ENCODE assay signal across 10 cellular contexts in genomic region chr3:31908391-31909097, GRCh38.
DNase-seq lines count a peak whose midpoint lies in the region; ATAC-seq and TF ChIP-seq lines count a peak whose summit lies in the region.
"Had no signal": no experiment of that assay in that cellular context is flagged by ENCODE, and none has a peak within 500 bp of the region (broad histone marks: within the 10 kb centered on the region; RNA-seq: fewer than 3 reads in every experiment).

No MANE protein-coding gene starts in this region.

- peak; percentile 58 for ATAC-seq in GM19324 (IDR thresholded peaks at IDR 0.05; ENCODE audit: low FRiP score, unreplicated experiment)
- ATAC-seq in HG03432 (IDR thresholded peaks at IDR 0.05; ENCODE audit: unreplicated experiment): peak; percentile 68
- no peak for ATAC-seq in HG03280 (IDR thresholded peaks at IDR 0.05; ENCODE audit: unreplicated experiment)

- DNase-seq in astrocyte of the spinal cord (ENCODE audit: low read depth, low spot score) (peak; percentile 20), renal cortical epithelial cell (ENCODE audit: low read depth) (peak; percentile 94), NOMO-1 treated with DMSO at 0.1 percent for 48 hours (lab: John Stamatoyannopoulos, UW; ENCODE audit: unreplicated experiment) (no peak), NCI-H2171 treated with DMSO at 0.1 percent for 48 hours (lab: John Stamatoyannopoulos, UW) (no peak)
- DNase-seq: activated CD8-positive, alpha-beta memory T cell treated with anti-CD3 and anti-CD28 coated beads, Interleukin-2, amount 50 U/mL, for 48 hours; stimulated activated CD8-positive, alpha-beta memory T cell treated with anti-CD3 and anti-CD28 coated beads, Interleukin-4, amount 100 ng/mL, for 48 hours had no signal

- in situ Hi-C loops in astrocyte of the spinal cord (cut with HindIII; ENCODE audit: low sequenced_read_pairs): no loop called here

- H3K4me3 ChIP-seq in astrocyte of the spinal cord (ENCODE audit: low read depth, low read length): no peak overlapping the region
- H3K4me3 ChIP-seq: neural progenitor cell had no signal

- peak; percentile 13 for TF ChIP-seq CTCF in astrocyte of the spinal cord (IDR thresholded peaks at IDR 0.05; ENCODE audit: low read depth, low read length)

Comparison
In these comparisons a context has a peak if more than half of its experiments do, and no peak if none do; other contexts are left out.
1. DNase-seq: peak in astrocyte of the spinal cord (single experiment) and renal cortical epithelial cell (single experiment); none in NOMO-1 treated with DMSO at 0.1 percent for 48 hours (single experiment) and NCI-H2171 treated with DMSO at 0.1 percent for 48 hours (single experiment).